9 cellular contexts compared by ENCODE assay signal in genomic region chr12:13044002-13044858, GRCh38. TPM values are rescaled to one million over a fixed set of nuclear protein-coding genes. Genes with fewer than 3 reads are reported as not detected.
DNase-seq lines count a peak whose midpoint lies in the region; ATAC-seq and TF ChIP-seq lines count a peak whose summit lies in the region.
"Had no signal": no experiment of that assay in that cellular context is flagged by ENCODE, and none has a peak within 500 bp of the region (broad histone marks: within the 10 kb centered on the region; RNA-seq: fewer than 3 reads in every experiment).

Gene FAM234B (plus strand): TSS chr12:13044381. CDS start chr12:13044404, 23 bp downstream.

- DNase-seq in NCI-H2029 (lab: John Stamatoyannopoulos, UW) (peak; percentile 21), NCI-H2029 treated with DMSO at 0.1 percent for 48 hours (lab: John Stamatoyannopoulos, UW) (no peak), NCI-H1694 (lab: John Stamatoyannopoulos, UW) (peak; percentile 33), activated B cell treated with CpG ODN at 0.5 μM for 24 hours (peak; percentile 73), cardiac fibroblast (ENCODE audit: low read depth in 2 of 2) (peak; percentile 73 to 77), islet precursor cell (peak; percentile 93)
- peak; percentile 53 to 68 for DNase-seq in stimulated activated CD4-positive, alpha-beta T cell treated with anti-CD3 and anti-CD28 coated beads, Interleukin-12 subunit alpha, Interleukin-12 subunit beta, amount 100 ng/mL, for 24 hours (ENCODE audit: low read depth in 2 of 2)
- DNase-seq: DND-41 had no signal

- peak; percentile 92 for ATAC-seq in HG02759 (IDR thresholded peaks at IDR 0.05; ENCODE audit: unreplicated experiment)
- peak; percentile 96 for ATAC-seq in activated B cell treated with CpG ODN at 0.5 μM for 24 hours (ENCODE audit: low read depth)

- POLR2A ChIA-PET in activated B cell treated with CpG ODN at 0.5 μM for 24 hours (lab: Charles Lee) = interaction anchor here (0.6 to 1.8 kb wide), 5 partner anchors 57 to 1121 kb away, joined by 3 to 13 read pairs (median 4); partner anchors contain the start of gene BORCS5

- no peaks in the 10 kb centered on the region for H3K36me3 Mint-ChIP-seq in activated B cell treated with CpG ODN at 0.5 μM for 24 hours (ENCODE audit: low read depth)

- intact Hi-C loops in activated B cell treated with CpG ODN at 0.5 μM for 24 hours (cut with micrococcal nuclease) = loop anchor here (1.0 kb wide), 3 partner anchors 44 to 168 kb away; partner anchors contain the start of gene HEBP1

- peak within 1 kb of the TSS; percentile 93 to 100 for H3K4me3 ChIP-seq in cardiac fibroblast (replicated peaks in 1 of 2; ENCODE audit: low read depth in 2 of 2, low read length in 2 of 2)

- no peak for TF ChIP-seq CTCF in activated B cell treated with CpG ODN at 0.5 μM for 24 hours (IDR thresholded peaks at IDR 0.05)
- no peak for TF ChIP-seq CTCF in cardiac fibroblast (IDR thresholded peaks at IDR 0.05; ENCODE audit: low read depth, low read length)

- no peaks in the 10 kb centered on the region for H3K27me3 Mint-ChIP-seq in activated B cell treated with CpG ODN at 0.5 μM for 24 hours

- H3K9me3 Mint-ChIP-seq in activated B cell treated with CpG ODN at 0.5 μM for 24 hours = no peaks in the 10 kb centered on the region

- H3K27ac Mint-ChIP-seq in activated B cell treated with CpG ODN at 0.5 μM for 24 hours = peak within 1 kb of the TSS; percentile 80

- H3K4me3 Mint-ChIP-seq in activated B cell treated with CpG ODN at 0.5 μM for 24 hours = peak within 1 kb of the TSS; percentile 89

- CTCF ChIA-PET in activated B cell treated with CpG ODN at 0.5 μM for 24 hours (lab: Charles Lee) = interaction anchor here (0.8 to 1.8 kb wide), 5 partner anchors 9 to 212 kb away, joined by 4 to 5 read pairs (median 4); no protein-coding TSS in a partner anchor

- peaks cover 18% of the 10 kb centered on the region for H3K4me1 Mint-ChIP-seq in activated B cell treated with CpG ODN at 0.5 μM for 24 hours

RNA-seq across cellular contexts. Expression of gene FAM234B, which starts in this region (rescaled TPM):
- 4.7 and 6.3 TPM in 2 replicates for total RNA-seq in activated B cell treated with CpG ODN at 0.5 μM for 24 hours
